In the genomic region with DNA sequence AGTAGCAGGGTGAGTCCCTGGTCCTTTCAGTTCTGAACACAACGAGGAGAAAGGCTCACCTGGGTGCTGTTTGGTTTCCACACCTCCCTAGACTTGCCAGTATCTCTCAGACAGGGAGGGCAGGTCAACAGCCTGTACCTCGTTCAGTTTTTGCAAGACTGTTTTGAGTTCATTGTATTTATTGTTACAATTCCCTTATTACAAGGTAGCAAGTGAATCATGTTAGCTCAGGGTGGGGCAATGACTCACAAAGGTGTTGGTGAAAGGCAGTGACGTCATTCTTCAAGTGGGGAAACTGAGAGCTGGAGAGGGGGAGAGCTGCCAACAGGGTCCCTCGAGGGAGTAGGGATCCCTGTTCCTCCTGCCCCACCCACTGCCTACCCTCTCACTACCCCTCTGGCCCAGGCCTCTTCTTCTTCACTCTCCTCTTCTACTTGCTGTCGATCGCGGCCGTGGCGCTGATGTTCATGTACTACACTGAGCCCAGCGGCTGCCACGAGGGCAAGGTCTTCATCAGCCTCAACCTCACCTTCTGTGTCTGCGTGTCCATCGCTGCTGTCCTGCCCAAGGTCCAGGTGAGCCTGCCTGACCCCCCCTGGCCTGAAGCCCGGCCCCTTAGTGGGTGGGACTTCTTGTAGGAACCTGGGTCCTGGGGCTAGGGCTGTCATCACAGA, we compare ENCODE assay signal across 30 cellular contexts. TPM values are rescaled to one million over a fixed set of nuclear protein-coding genes. Genes with fewer than 3 reads are reported as not detected.
DNase-seq lines count a peak whose midpoint lies in the region; ATAC-seq and TF ChIP-seq lines count a peak whose summit lies in the region.
"Had no signal": no experiment of that assay in that cellular context is flagged by ENCODE, and none has a peak within 500 bp of the region (broad histone marks: within the 10 kb centered on the region; RNA-seq: fewer than 3 reads in every experiment).

No MANE protein-coding gene starts in this region.

- H3K27me3 ChIP-seq in DOHH2 (ENCODE audit: control insufficient read depth, low read length) (no peaks in the 10 kb centered on the region), MM.1S (replicated peaks; ENCODE audit: insufficient read depth, low read length) (0 out of 2 replicates have a peak, but pooled peaks cover 4% of the 10 kb centered on the region), esophagus (ENCODE audit: control insufficient read depth in 1 of 2, insufficient read depth in 2 of 2, low read length in 2 of 2) (no peaks in the 10 kb centered on the region), osteoblast (ENCODE audit: insufficient read depth, low read length) (no peaks in the 10 kb centered on the region)
- H3K27me3 ChIP-seq: hepatocyte, neural progenitor cell, sigmoid colon, SJCRH30, thyroid gland had no signal

- TF ChIP-seq CTCF in DOHH2 (IDR thresholded peaks at IDR 0.05; ENCODE audit: low read depth, low read length, poor library complexity, severe bottlenecking), result no peak
- no peak for TF ChIP-seq CTCF in MM.1S (IDR thresholded peaks at IDR 0.05; ENCODE audit: low read length)
- no peak for TF ChIP-seq CTCF in osteoblast (IDR thresholded peaks at IDR 0.05; ENCODE audit: extremely low read depth, low read depth, low read length)

- H3K27ac ChIP-seq in DOHH2 (ENCODE audit: low read depth, low read length) (peak overlapping the region; percentile 1; the same call in 1 of the 2 replicates), MM.1S (ENCODE audit: low read length) (no peak overlapping the region), esophagus (ENCODE audit: low read depth in 2 of 2, low read length in 1 of 2) (peak overlapping the region; percentile 66 to 89), osteoblast (ENCODE audit: low read depth, low read length) (no peak overlapping the region)
- H3K27ac ChIP-seq: hepatocyte, HL-60, neural progenitor cell, sigmoid colon, SJCRH30, thyroid gland had no signal

- H3K36me3 ChIP-seq in DOHH2 (ENCODE audit: control insufficient read depth, low read length) (peaks cover 73% of the 10 kb centered on the region), MM.1S (replicated peaks; ENCODE audit: insufficient read depth, low read length) (no peaks in the 10 kb centered on the region), esophagus (ENCODE audit: control insufficient read depth in 2 of 2, insufficient read depth in 2 of 2, low read length in 1 of 2) (peaks cover 0 to 15% of the 10 kb centered on the region in 2 donors), osteoblast (ENCODE audit: insufficient read depth, low read length) (peaks cover 42% of the 10 kb centered on the region)
- H3K36me3 ChIP-seq: neural progenitor cell, sigmoid colon, SJCRH30, thyroid gland had no signal

- H3K4me1 ChIP-seq in DOHH2 (ENCODE audit: control insufficient read depth, low read length), result peaks cover 64% of the 10 kb centered on the region
- H3K4me1 ChIP-seq in MM.1S (ENCODE audit: low read length), result peaks cover 29% of the 10 kb centered on the region
- H3K4me1 ChIP-seq in esophagus (ENCODE audit: control insufficient read depth in 2 of 2, insufficient read depth in 2 of 2, low read length in 1 of 2), result peaks cover 0 to 11% of the 10 kb centered on the region in 2 donors
- peaks cover 10% of the 10 kb centered on the region for H3K4me1 ChIP-seq in osteoblast (ENCODE audit: insufficient read depth, low read length)
- H3K4me1 ChIP-seq: sigmoid colon had no signal

- peak overlapping the region; percentile 93 for H3K4me2 ChIP-seq in DOHH2 (ENCODE audit: low read length)
- no peak overlapping the region for H3K4me2 ChIP-seq in MM.1S (ENCODE audit: low read depth, low read length)
- no peak overlapping the region for H3K4me2 ChIP-seq in osteoblast (ENCODE audit: insufficient read depth, low read length)
- H3K4me2 ChIP-seq: hepatocyte, neural progenitor cell had no signal

- H2AFZ ChIP-seq in MM.1S (ENCODE audit: low read length), result no peak overlapping the region
- H2AFZ ChIP-seq in osteoblast (ENCODE audit: low read length), result no peak overlapping the region
- H2AFZ ChIP-seq: hepatocyte, neural progenitor cell had no signal

- H3K79me2 ChIP-seq in DOHH2 (ENCODE audit: control insufficient read depth, low read length) (peaks cover 49% of the 10 kb centered on the region), MM.1S (ENCODE audit: low read length) (no peaks in the 10 kb centered on the region), osteoblast (ENCODE audit: insufficient read depth, low read length) (peaks cover 34% of the 10 kb centered on the region)

- peak overlapping the region; percentile 97 for H3K4me3 ChIP-seq in DOHH2 (ENCODE audit: low read length)
- no peak overlapping the region for H3K4me3 ChIP-seq in MM.1S (ENCODE audit: low read length)
- no peak overlapping the region for H3K4me3 ChIP-seq in esophagus (ENCODE audit: low read depth in 1 of 2, low read length in 2 of 2)
- no peak overlapping the region for H3K4me3 ChIP-seq in osteoblast (ENCODE audit: insufficient read depth, low read length)
- H3K4me3 ChIP-seq: hepatocyte, neural progenitor cell, sigmoid colon, SJCRH30, thyroid gland had no signal

- H3K9me3 ChIP-seq in DOHH2 (ENCODE audit: control insufficient read depth, insufficient read depth, low read length), result peaks cover under 1% of the 10 kb centered on the region
- H3K9me3 ChIP-seq in MM.1S (replicated peaks; ENCODE audit: insufficient read depth, low read length), result no peaks in the 10 kb centered on the region
- no peaks in the 10 kb centered on the region for H3K9me3 ChIP-seq in esophagus (ENCODE audit: control insufficient read depth in 2 of 2, insufficient read depth in 1 of 2, low read depth in 1 of 2, low read length in 1 of 2)
- H3K9me3 ChIP-seq in osteoblast (ENCODE audit: low read depth, low read length), result no peaks in the 10 kb centered on the region
- H3K9me3 ChIP-seq: sigmoid colon, SJCRH30, thyroid gland had no signal

- no peak overlapping the region for H3K9ac ChIP-seq in MM.1S (ENCODE audit: low read length)
- H3K9ac ChIP-seq: neural progenitor cell had no signal

- H3K9me2 ChIP-seq in DOHH2 (replicated peaks; ENCODE audit: control insufficient read depth, low read length) (no peaks in the 10 kb centered on the region), MM.1S (replicated peaks; ENCODE audit: insufficient read depth, low read length) (no peaks in the 10 kb centered on the region)

- WGBS in esophagus, 2 donors, result 70 to 73% methylated on average over 14 of the region's 14 CpGs

- no peaks in the 10 kb centered on the region for H4K20me1 ChIP-seq in DOHH2 (ENCODE audit: control insufficient read depth, insufficient read depth, low read depth, low read length)
- no peaks in the 10 kb centered on the region for H4K20me1 ChIP-seq in MM.1S (ENCODE audit: insufficient read depth, low read length)
- H4K20me1 ChIP-seq in osteoblast (ENCODE audit: insufficient read depth, low read length), result peaks cover 35% of the 10 kb centered on the region

- H3F3A ChIP-seq in DOHH2 (ENCODE audit: control insufficient read depth, insufficient read depth) (peaks cover 5% of the 10 kb centered on the region), MM.1S (ENCODE audit: insufficient read depth, low read length) (peaks cover 19% of the 10 kb centered on the region)

- no peak for ATAC-seq in GM18867 (IDR thresholded peaks at IDR 0.05; ENCODE audit: unreplicated experiment)
- ATAC-seq: activated CD4-positive, CD25-positive, alpha-beta regulatory T cell treated with anti-CD3 and anti-CD28 coated beads, Interleukin-2, amount 50 U/mL, for 24 hours; activated CD8-positive, alpha-beta T cell treated with anti-CD3 and anti-CD28 coated beads for 36 hours; left ventricle myocardium superior; Panc1; stimulated activated naive CD8-positive, alpha-beta T cell treated with anti-CD3 and anti-CD28 coated beads, Interleukin-15, amount 100 ng/mL, for 72 hours; T-cell had no signal

- peak; percentile 50 for DNase-seq in MM.1S
- DNase-seq in osteoblast (ENCODE audit: insufficient read length, low spot score, missing footprints), result peak; percentile 63
- no peak for DNase-seq in HUDEP-2 (lab: John Stamatoyannopoulos, UW; ENCODE audit: unreplicated experiment in 76 of 76)
- DNase-seq in DMS153 treated with DMSO at 0.1 percent for 48 hours (lab: John Stamatoyannopoulos, UW; ENCODE audit: unreplicated experiment), result no peak
- DNase-seq: activated CD8-positive, alpha-beta T cell treated with anti-CD3 and anti-CD28 coated beads for 36 hours; activated effector memory CD4-positive, alpha-beta T cell treated with anti-CD3 and anti-CD28 coated beads, Interleukin-2, amount 50 U/mL, for 16 hours; activated naive CD8-positive, alpha-beta T cell treated with anti-CD3 and anti-CD28 coated beads, Interleukin-2, amount 10 ng/mL, durations not matched to agents 7 days and 5 days; AML-193; cerebellar nuclear complex; DMS79 treated with DMSO at 0.1 percent for 48 hours; erythroblast; immature natural killer cell; left ventricle myocardium superior; midbrain; NCI-H2029 treated with DMSO at 0.1 percent for 48 hours; sigmoid colon; SJCRH30; stimulated activated CD4-positive, alpha-beta T cell treated with anti-CD3 and anti-CD28 coated beads, Interleukin-15, amount 100 ng/mL, for 24 hours; stimulated activated naive CD8-positive, alpha-beta T cell treated with anti-CD3 and anti-CD28 coated beads, Interleukin-15, amount 100 ng/mL, for 72 hours; T-cell; thyroid gland had no signal

RNA-seq across cellular contexts. Expression of a gene that starts 13.4 kb away (rescaled TPM):
- 100 to 1,000 TPM in 1 of 2 donors, 10 to 100 TPM in 1; 84.2 to 119 TPM for polyA plus RNA-seq in esophagus
- total RNA-seq in osteoblast, result 10.9 and 22.4 TPM in 2 replicates
- polyA plus RNA-seq: immature natural killer cell had no signal

RNA-seq across cellular contexts. Expression of a gene that starts 53.5 kb away (rescaled TPM):
- polyA plus RNA-seq in esophagus, result 1 to 10 TPM; 1.8 to 2.6 TPM
- total RNA-seq in osteoblast, result 28.6 and 38.0 TPM in 2 replicates
- total RNA-seq: NCI-H460 had no signal
- polyA plus RNA-seq: immature natural killer cell had no signal

Comparison
In these comparisons a context has a peak if more than half of its experiments do, and no peak if none do; other contexts are left out.
1. H3K27ac ChIP-seq: peak in DOHH2 (single experiment) and esophagus (2 of 2); none in MM.1S (single experiment) and osteoblast (single experiment).
2. DNase-seq: peak in MM.1S (single experiment) and osteoblast (single experiment); none in HUDEP-2 (0 of 76) and DMS153 treated with DMSO at 0.1 percent for 48 hours (single experiment).